Comparison of ENCODE assay signal across 1 cellular context in genomic region chr12:30806989-30807694, GRCh38.
TF ChIP-seq lines count a peak whose summit lies in the region.

No MANE protein-coding gene starts in this region.

TF ChIP-seq in GM12878, 131 proteins besides CTCF, POLR2A, EP300 and RAD21 (continued from another document):
- TF ChIP-seq ZBTB40 (IDR thresholded peaks at IDR 0.05; ENCODE audit: borderline replicate concordance) = no peak
- 0 out of 2 replicates have a peak, but pooled peaks have one; percentile 29 for TF ChIP-seq NBN (IDR thresholded peaks at IDR 0.05)
- no peak for TF ChIP-seq FOXM1 (IDR thresholded peaks at IDR 0.05; ENCODE audit: low read depth, low read length)
- peak; percentile 59; the same call in 1 of the 2 replicates for TF ChIP-seq ZNF384 (IDR thresholded peaks at IDR 0.05; ENCODE audit: borderline replicate concordance, low read depth, low read length)
- TF ChIP-seq KAT2A (conservative IDR thresholded peaks at IDR 0.05; ENCODE audit: control insufficient read depth, low read depth, low read length) = no peak
- TF ChIP-seq STAT1 (conservative IDR thresholded peaks at IDR 0.05) = no peak
- peak; percentile 77 for TF ChIP-seq SMC3 (IDR thresholded peaks at IDR 0.05; ENCODE audit: borderline replicate concordance, low read length)
- peak; percentile 44; the same call in 1 of the 2 replicates for TF ChIP-seq RB1 (IDR thresholded peaks at IDR 0.05; ENCODE audit: borderline replicate concordance)
- no peak for TF ChIP-seq SIN3A (IDR thresholded peaks at IDR 0.05; ENCODE audit: low read depth, low read length)
